Comparison of ENCODE assay signal across 21 cellular contexts in genomic region chr17:29342148-29342765, GRCh38.
"Had no signal": no experiment of that assay in that cellular context is flagged by ENCODE, and none has a peak within 500 bp of the region (broad histone marks: within the 10 kb centered on the region; RNA-seq: fewer than 3 reads in every experiment).

No MANE protein-coding gene starts in this region.

- H3K4me1 ChIP-seq: esophagus squamous epithelium, tibial nerve, vagina had no signal

- ATAC-seq: activated T-helper 17 cell treated with anti-CD3 and anti-CD28 coated beads, Interleukin-2, amount 50 U/mL, for 72 hours; left colon; mucosa of descending colon; naive thymus-derived CD8-positive, alpha-beta T cell had no signal

- H3K4me3 ChIP-seq: esophagus squamous epithelium, lung, mucosa of descending colon, tibial nerve, vagina had no signal

- H3K27ac Mint-ChIP-seq: activated T-helper 17 cell treated with anti-CD3 and anti-CD28 coated beads, Interleukin-2, amount 50 U/mL, for 72 hours had no signal

- H2AFZ ChIP-seq: parathyroid adenoma had no signal

- H3K36me3 ChIP-seq: brain microvascular endothelial cell, esophagus squamous epithelium, tibial nerve, vagina had no signal

- H3K9me3 Mint-ChIP-seq: activated T-helper 17 cell treated with anti-CD3 and anti-CD28 coated beads, Interleukin-2, amount 50 U/mL, for 72 hours; naive thymus-derived CD8-positive, alpha-beta T cell had no signal

- H3K4me3 Mint-ChIP-seq: activated T-helper 17 cell treated with anti-CD3 and anti-CD28 coated beads, Interleukin-2, amount 50 U/mL, for 72 hours; naive thymus-derived CD8-positive, alpha-beta T cell had no signal

- H3K27me3 ChIP-seq: vagina had no signal

- H3K9me3 ChIP-seq: esophagus squamous epithelium, mucosa of descending colon, tibial nerve, vagina had no signal

- DNase-seq: activated CD4-positive, alpha-beta T cell treated with anti-CD3 and anti-CD28 coated beads for 1 hour; activated CD4-positive, alpha-beta T cell treated with anti-CD3 and anti-CD28 coated beads, Interleukin-2, amount 50 U/mL, for 48 hours; activated naive CD4-positive, alpha-beta T cell treated with Interleukin-2 at 50 U/mL for 16 hours; anterior cingulate cortex; brain microvascular endothelial cell; cortex of kidney; effector CD4-positive, alpha-beta T cell; esophagus squamous epithelium; left colon; mucosa of descending colon; naive thymus-derived CD8-positive, alpha-beta T cell; retina; stimulated activated CD4-positive, alpha-beta T cell treated with anti-CD3 and anti-CD28 coated beads, Interleukin-2, amount 100 ng/mL, for 48 hours; stimulated activated naive CD4-positive, alpha-beta T cell treated with Interleukin-2 at 50 U/mL for 16 hours; substantia nigra had no signal

- H3K4me1 Mint-ChIP-seq: activated T-helper 17 cell treated with anti-CD3 and anti-CD28 coated beads, Interleukin-2, amount 50 U/mL, for 72 hours had no signal

- H3K36me3 Mint-ChIP-seq: naive thymus-derived CD8-positive, alpha-beta T cell had no signal

- H3K27ac ChIP-seq: brain microvascular endothelial cell, esophagus squamous epithelium, parathyroid adenoma, tibial nerve, vagina, VCaP had no signal

- H3K79me2 ChIP-seq: parathyroid adenoma had no signal
